ENCODE assay signal across 34 cellular contexts in genomic region chrX:37047776-37048175, GRCh38. TPM values are rescaled to one million over a fixed set of nuclear protein-coding genes. Genes with fewer than 3 reads are reported as not detected.
"Had no signal": no experiment of that assay in that cellular context is flagged by ENCODE, and none has a peak within 500 bp of the region (broad histone marks: within the 10 kb centered on the region; RNA-seq: fewer than 3 reads in every experiment).

No MANE protein-coding gene starts in this region.

- H3K27me3 Mint-ChIP-seq: activated CD4-positive, alpha-beta memory T cell treated with anti-CD3 and anti-CD28 coated beads, Interleukin-2, amount 10 ng/mL, durations not matched to agents 7 days and 5 days; activated CD8-positive, alpha-beta memory T cell treated with anti-CD3 and anti-CD28 coated beads, Interleukin-2, amount 10 ng/mL, durations not matched to agents 7 days and 5 days; activated naive CD4-positive, alpha-beta T cell treated with anti-CD3 and anti-CD28 coated beads, Interleukin-2, amount 10 ng/mL, durations not matched to agents 7 days and 5 days; activated naive CD8-positive, alpha-beta T cell treated with anti-CD3 and anti-CD28 coated beads for 36 hours; central memory CD8-positive, alpha-beta T cell had no signal

- H3K4me3 Mint-ChIP-seq: activated CD4-positive, alpha-beta memory T cell treated with anti-CD3 and anti-CD28 coated beads, Interleukin-2, amount 10 ng/mL, durations not matched to agents 7 days and 5 days; activated CD8-positive, alpha-beta memory T cell treated with anti-CD3 and anti-CD28 coated beads, Interleukin-2, amount 10 ng/mL, durations not matched to agents 7 days and 5 days; activated naive CD4-positive, alpha-beta T cell treated with anti-CD3 and anti-CD28 coated beads, Interleukin-2, amount 10 ng/mL, durations not matched to agents 7 days and 5 days; activated naive CD8-positive, alpha-beta T cell treated with anti-CD3 and anti-CD28 coated beads for 36 hours; central memory CD8-positive, alpha-beta T cell had no signal

- ATAC-seq: activated CD8-positive, alpha-beta memory T cell treated with anti-CD3 and anti-CD28 coated beads, Interleukin-2, amount 10 ng/mL, durations not matched to agents 7 days and 5 days had no signal

- H3K27ac Mint-ChIP-seq: activated CD4-positive, alpha-beta memory T cell treated with anti-CD3 and anti-CD28 coated beads, Interleukin-2, amount 10 ng/mL, durations not matched to agents 7 days and 5 days; activated CD8-positive, alpha-beta memory T cell treated with anti-CD3 and anti-CD28 coated beads, Interleukin-2, amount 10 ng/mL, durations not matched to agents 7 days and 5 days; activated naive CD4-positive, alpha-beta T cell treated with anti-CD3 and anti-CD28 coated beads, Interleukin-2, amount 10 ng/mL, durations not matched to agents 7 days and 5 days; activated naive CD8-positive, alpha-beta T cell treated with anti-CD3 and anti-CD28 coated beads for 36 hours had no signal

- H3K4me1 Mint-ChIP-seq: activated CD4-positive, alpha-beta memory T cell treated with anti-CD3 and anti-CD28 coated beads, Interleukin-2, amount 10 ng/mL, durations not matched to agents 7 days and 5 days; activated CD8-positive, alpha-beta memory T cell treated with anti-CD3 and anti-CD28 coated beads, Interleukin-2, amount 10 ng/mL, durations not matched to agents 7 days and 5 days; activated naive CD4-positive, alpha-beta T cell treated with anti-CD3 and anti-CD28 coated beads, Interleukin-2, amount 10 ng/mL, durations not matched to agents 7 days and 5 days; activated naive CD8-positive, alpha-beta T cell treated with anti-CD3 and anti-CD28 coated beads for 36 hours; central memory CD8-positive, alpha-beta T cell had no signal

- H3K9me3 Mint-ChIP-seq: activated naive CD8-positive, alpha-beta T cell treated with anti-CD3 and anti-CD28 coated beads for 36 hours; central memory CD8-positive, alpha-beta T cell had no signal

- H3K36me3 Mint-ChIP-seq: activated CD8-positive, alpha-beta memory T cell treated with anti-CD3 and anti-CD28 coated beads, Interleukin-2, amount 10 ng/mL, durations not matched to agents 7 days and 5 days; activated naive CD4-positive, alpha-beta T cell treated with anti-CD3 and anti-CD28 coated beads, Interleukin-2, amount 10 ng/mL, durations not matched to agents 7 days and 5 days; activated naive CD8-positive, alpha-beta T cell treated with anti-CD3 and anti-CD28 coated beads for 36 hours had no signal

- DNase-seq: activated CD4-positive, alpha-beta memory T cell treated with anti-CD3 and anti-CD28 coated beads, Interleukin-2, amount 10 ng/mL, durations not matched to agents 7 days and 5 days; activated CD4-positive, alpha-beta T cell treated with anti-CD3 and anti-CD28 coated beads for 1 hour; activated CD4-positive, alpha-beta T cell treated with anti-CD3 and anti-CD28 coated beads for 48 hours; activated CD4-positive, CD25-positive, alpha-beta regulatory T cell; activated CD8-positive, alpha-beta memory T cell treated with anti-CD3 and anti-CD28 coated beads for 24 hours; activated CD8-positive, alpha-beta memory T cell treated with anti-CD3 and anti-CD28 coated beads, Interleukin-2, amount 10 ng/mL, durations not matched to agents 7 days and 5 days; activated CD8-positive, alpha-beta memory T cell treated with anti-CD3 and anti-CD28 coated beads, Interleukin-2, amount 50 U/mL, for 48 hours; activated effector memory CD4-positive, alpha-beta T cell treated with Interleukin-2 at 50 U/mL for 16 hours; activated naive CD4-positive, alpha-beta T cell treated with anti-CD3 and anti-CD28 coated beads, Interleukin-2, amount 10 ng/mL, durations not matched to agents 7 days and 5 days; activated naive CD8-positive, alpha-beta T cell treated with anti-CD3 and anti-CD28 coated beads for 36 hours; activated T-cell treated with anti-CD3 and anti-CD28 coated beads, Interleukin-2, amount 50 U/mL, for 48 hours; amniotic stem cell; aorta; MM.1S; MV-4-11; NCI-H1092; NCI-H1436 treated with DMSO at 0.1 percent for 48 hours; NCI-H1694 treated with DMSO at 0.1 percent for 48 hours; NCI-H2029; NCI-H345; NCI-H510A; NCI-H526; NCI-H748 treated with DMSO at 0.1 percent for 48 hours; NK-92 treated with Interleukin-12 subunit alpha and Interleukin-12 subunit beta, amount 100 ng/mL, for 24 hours; PC-9; Right ventricle myocardium superior; SW 1271; T-helper 1 cell; T-helper 2 cell; T-helper 9 cell; WERI-Rb-1 had no signal

RNA-seq across cellular contexts. Expression of gene FAM47C, which starts 39.6 kb away (rescaled TPM):
- total RNA-seq: activated CD4-positive, alpha-beta memory T cell treated with anti-CD3 and anti-CD28 coated beads, Interleukin-2, amount 10 ng/mL, durations not matched to agents 7 days and 5 days; activated CD8-positive, alpha-beta memory T cell treated with anti-CD3 and anti-CD28 coated beads, Interleukin-2, amount 10 ng/mL, durations not matched to agents 7 days and 5 days; activated naive CD8-positive, alpha-beta T cell treated with anti-CD3 and anti-CD28 coated beads for 36 hours; aorta; cardiac muscle cell; chondrocyte; PC-9; Right ventricle myocardium superior had no signal
- polyA plus RNA-seq: aorta, cardiac muscle cell had no signal
